Comparison of ENCODE assay signal across 8 cellular contexts in genomic region chr5:172707285-172708182, GRCh38.
A peak's percentile ranks its signal among the peaks of the same experiment; 100 is the strongest.
DNase-seq lines count a peak whose midpoint lies in the region; ATAC-seq and TF ChIP-seq lines count a peak whose summit lies in the region.

No MANE protein-coding gene starts in this region.

- no peaks in the 10 kb centered on the region for H3K79me2 ChIP-seq in trophoblast cell (ENCODE audit: control insufficient read depth, insufficient read depth, low read length, poor library complexity)

- H3K4me1 ChIP-seq in HAP-1: no peaks in the 10 kb centered on the region; the same call in 1 of the 2 replicates
- H3K4me1 ChIP-seq in Panc1 (ENCODE audit: control insufficient read depth, insufficient read depth, low read length): no peaks in the 10 kb centered on the region
- H3K4me1 ChIP-seq in trophoblast cell (ENCODE audit: control insufficient read depth in 1 of 2, insufficient read depth in 2 of 2, low read length in 2 of 2): no peaks in the 10 kb centered on the region

- peaks cover 7% of the 10 kb centered on the region for H3K27me3 ChIP-seq in HAP-1 (ENCODE audit: low read depth)
- no peaks in the 10 kb centered on the region for H3K27me3 ChIP-seq in Panc1 (ENCODE audit: control insufficient read depth, insufficient read depth, low read length)
- H3K27me3 ChIP-seq in trophoblast cell (ENCODE audit: insufficient read depth, low read length): no peaks in the 10 kb centered on the region

- DNase-seq in CD14-positive monocyte (ENCODE audit: low spot score) (no peak), HAP-1 (ENCODE audit: low spot score in 2 of 2) (peak; percentile 62 to 75), Panc1 (ENCODE audit: low read depth, low spot score) (no peak), trophoblast cell (peak; percentile 55 to 66), NCI-H187 (lab: John Stamatoyannopoulos, UW) (no peak)
- no peak for DNase-seq in activated naive CD4-positive, alpha-beta T cell treated with anti-CD3 and anti-CD28 coated beads, Interleukin-2, amount 50 U/mL, for 72 hours (ENCODE audit: low spot score in 2 of 2)

- peak overlapping the region; percentile 52 for H3K23ac ChIP-seq in trophoblast cell (ENCODE audit: low read length)

- no peak overlapping the region for H2AK5ac ChIP-seq in trophoblast cell (ENCODE audit: low read length)

- H2AFZ ChIP-seq in trophoblast cell (ENCODE audit: insufficient read depth, low read length, poor library complexity): no peak overlapping the region

- H3K9me3 Mint-ChIP-seq in CD14-positive monocyte: no peaks in the 10 kb centered on the region
- H3K9me3 Mint-ChIP-seq in activated naive CD4-positive, alpha-beta T cell treated with anti-CD3 and anti-CD28 coated beads, Interleukin-2, amount 50 U/mL, for 72 hours: no peaks in the 10 kb centered on the region

- H2BK120ac ChIP-seq in trophoblast cell (ENCODE audit: insufficient read depth, low read length, poor library complexity): no peak overlapping the region

- peak; percentile 95 for ATAC-seq in Panc1
- ATAC-seq in esophagus mucosa: peak; percentile 67
- ATAC-seq in activated naive CD4-positive, alpha-beta T cell treated with anti-CD3 and anti-CD28 coated beads, Interleukin-2, amount 50 U/mL, for 72 hours: no peak
- no peak for ATAC-seq in HG03571 (IDR thresholded peaks at IDR 0.05; ENCODE audit: unreplicated experiment)

- no peak overlapping the region for H3K4me3 Mint-ChIP-seq in CD14-positive monocyte

- H3K27me3 Mint-ChIP-seq in CD14-positive monocyte (ENCODE audit: low read depth in 3 of 3): peaks cover 15 to 22% (median 20%) of the 10 kb centered on the region in 3 donors

- no peaks in the 10 kb centered on the region for H3K36me3 Mint-ChIP-seq in CD14-positive monocyte
- no peaks in the 10 kb centered on the region for H3K36me3 Mint-ChIP-seq in activated naive CD4-positive, alpha-beta T cell treated with anti-CD3 and anti-CD28 coated beads, Interleukin-2, amount 50 U/mL, for 72 hours

- H4K8ac ChIP-seq in trophoblast cell (ENCODE audit: low read depth, low read length): no peak overlapping the region

- WGBS in trophoblast cell (ENCODE audit: extremely low coverage, insufficient coverage, insufficient read length): no CpG with 5 or more reads among the region's 18 CpGs

- no peak overlapping the region for H2BK12ac ChIP-seq in trophoblast cell (ENCODE audit: low read length)

- no peak overlapping the region for H3K9ac ChIP-seq in trophoblast cell (ENCODE audit: low read length)

- no peak overlapping the region for H3K4ac ChIP-seq in trophoblast cell (ENCODE audit: low read depth, low read length)

- H4K91ac ChIP-seq in trophoblast cell (ENCODE audit: low read depth, low read length): no peak overlapping the region

- H3K79me1 ChIP-seq in trophoblast cell (ENCODE audit: low read length): no peaks in the 10 kb centered on the region

- H3K36me3 ChIP-seq in HAP-1 (replicated peaks) (no peaks in the 10 kb centered on the region), Panc1 (ENCODE audit: control insufficient read depth, insufficient read depth, low read length) (no peaks in the 10 kb centered on the region), trophoblast cell (ENCODE audit: control insufficient read depth in 1 of 2, insufficient read depth in 2 of 2, low read length in 2 of 2) (no peaks in the 10 kb centered on the region)

- no peak overlapping the region for H3K14ac ChIP-seq in trophoblast cell (ENCODE audit: low read length)

- H3K4me2 ChIP-seq in trophoblast cell (ENCODE audit: low read length): no peak overlapping the region

- no peak overlapping the region for H3K27ac ChIP-seq in Panc1 (ENCODE audit: low read length)
- H3K27ac ChIP-seq in trophoblast cell (ENCODE audit: low read depth, low read length): no peak overlapping the region

- POLR2A ChIA-PET in Panc1 (lab: Charles Lee): interaction anchor here (0.7 kb wide), 1 partner anchor 65 kb away, joined by 3 read pairs; no protein-coding TSS in a partner anchor

- TF ChIP-seq CTCF in CD14-positive monocyte (IDR thresholded peaks at IDR 0.05): peak; percentile 8
- peak; percentile 90 for TF ChIP-seq CTCF in Panc1 (IDR thresholded peaks at IDR 0.05)

- no peaks in the 10 kb centered on the region for H3K4me1 Mint-ChIP-seq in CD14-positive monocyte

- H3K18ac ChIP-seq in trophoblast cell (ENCODE audit: low read length): no peak overlapping the region

- intact Hi-C loops in CD14-positive monocyte (cut with micrococcal nuclease) (loop anchor here in 1 of 2 donors (10.0 kb wide), 1 partner anchor 357 kb away; no protein-coding TSS in a partner anchor), Panc1 (cut with micrococcal nuclease; ENCODE audit: unreplicated experiment) (loop anchor here (5.0 kb wide), 1 partner anchor 575 kb away; no protein-coding TSS in a partner anchor)

- H3K4me3 ChIP-seq in HAP-1: no peak overlapping the region
- no peak overlapping the region for H3K4me3 ChIP-seq in Panc1 (ENCODE audit: low read depth in 2 of 2, low read length in 2 of 2)
- peak overlapping the region; percentile 56 for H3K4me3 ChIP-seq in trophoblast cell (ENCODE audit: low read depth, low read length)

- H3K9me3 ChIP-seq in HAP-1 (no peaks in the 10 kb centered on the region), Panc1 (ENCODE audit: control insufficient read depth, insufficient read depth, low read depth, low read length) (no peaks in the 10 kb centered on the region), trophoblast cell (ENCODE audit: insufficient read depth, low read depth, low read length) (peaks cover 2% of the 10 kb centered on the region)

- BruUV-seq in Panc1 (replicated peaks; lab: Mats Ljungman, UMichigan): no TSS peak

- no peak overlapping the region for H3K27ac Mint-ChIP-seq in CD14-positive monocyte
- H3K27ac Mint-ChIP-seq in activated naive CD4-positive, alpha-beta T cell treated with anti-CD3 and anti-CD28 coated beads, Interleukin-2, amount 50 U/mL, for 72 hours: no peak overlapping the region

- no peak overlapping the region for H2BK5ac ChIP-seq in trophoblast cell (ENCODE audit: low read depth, low read length, poor library complexity)

- in situ Hi-C loops in HAP-1 (cut with MboI; ENCODE audit: low sequenced_read_pairs) (loop anchor here (25.0 kb wide), 1 partner anchor 580 kb away; no protein-coding TSS in a partner anchor), Panc1 (cut with HindIII; ENCODE audit: low pct_unique_long_range_greater_than_20kb, low sequenced_read_pairs) (no loop called here)

- no peak overlapping the region for H4K12ac ChIP-seq in trophoblast cell (ENCODE audit: low read depth, low read length)

- CTCF ChIA-PET in Panc1 (lab: Charles Lee): interaction anchor here (0.6 to 1.3 kb wide), 14 partner anchors 9 to 475 kb away, joined by 3 to 11 read pairs (median 4); partner anchors contain the start of genes ATP6V0E1 and RPL26L1

Comparison
In these comparisons a context has a peak if more than half of its experiments do, and no peak if none do; other contexts are left out.
1. DNase-seq: peak in HAP-1 (2 of 2) and trophoblast cell (2 of 2); none in CD14-positive monocyte (single experiment), Panc1 (single experiment), NCI-H187 (0 of 2) and activated naive CD4-positive, alpha-beta T cell treated with anti-CD3 and anti-CD28 coated beads, Interleukin-2, amount 50 U/mL, for 72 hours (0 of 2).
2. ATAC-seq: peak in Panc1 (single experiment) and esophagus mucosa (single experiment); none in activated naive CD4-positive, alpha-beta T cell treated with anti-CD3 and anti-CD28 coated beads, Interleukin-2, amount 50 U/mL, for 72 hours (0 of 2) and HG03571 (single experiment).